ENCODE assay signal across 19 cellular contexts in genomic region chr9:114742947-114743346, GRCh38.
"Had no signal": no experiment of that assay in that cellular context is flagged by ENCODE, and none has a peak within 500 bp of the region (broad histone marks: within the 10 kb centered on the region; RNA-seq: fewer than 3 reads in every experiment).

No MANE protein-coding gene starts in this region.

- ATAC-seq: activated CD4-positive, alpha-beta T cell treated with anti-CD3 and anti-CD28 coated beads for 36 hours; activated naive CD4-positive, alpha-beta T cell treated with anti-CD3 and anti-CD28 coated beads, Interleukin-2, amount 50 U/mL, for 72 hours; foreskin keratinocyte; left colon had no signal

- H3K36me3 ChIP-seq: adrenal gland, cardiac muscle cell, esophagus squamous epithelium, tibial artery had no signal

- H3K27ac ChIP-seq: adrenal gland, cardiac muscle cell, esophagus squamous epithelium, foreskin keratinocyte, hepatocyte, tibial artery had no signal

- H3K4me2 ChIP-seq: hepatocyte had no signal

- H3K27me3 ChIP-seq: adrenal gland, esophagus squamous epithelium, foreskin keratinocyte, hepatocyte, tibial artery had no signal

- H2AFZ ChIP-seq: hepatocyte had no signal

- H3K9me3 ChIP-seq: adrenal gland, esophagus squamous epithelium, tibial artery had no signal

- DNase-seq: activated CD4-positive, alpha-beta T cell treated with anti-CD3 and anti-CD28 coated beads for 36 hours; activated CD4-positive, alpha-beta T cell treated with anti-CD3 and anti-CD28 coated beads, Interleukin-2, amount 50 U/mL, for 48 hours; activated gamma-delta T cell treated with Interleukin-2 at 50 U/mL for 16 hours; adrenal gland; effector CD8-positive, alpha-beta T cell; esophagus squamous epithelium; foreskin keratinocyte; left colon; midbrain; occipital lobe; retina; stimulated activated CD4-positive, alpha-beta T cell treated with anti-CD3 and anti-CD28 coated beads, Interleukin-12 subunit alpha, Interleukin-12 subunit beta, amount 100 ng/mL, for 4 hours; stimulated activated CD4-positive, alpha-beta T cell treated with anti-CD3 and anti-CD28 coated beads, Interleukin-1b, Interleukin-23, amount 100 ng/mL, for 48 hours; stimulated activated CD8-positive, alpha-beta memory T cell treated with anti-CD3 and anti-CD28 coated beads, Interleukin-4, amount 100 ng/mL, for 48 hours; stimulated activated naive CD4-positive, alpha-beta T cell; tibial artery had no signal

- H3K79me2 ChIP-seq: hepatocyte had no signal

- H3K4me3 ChIP-seq: adrenal gland, cardiac muscle cell, esophagus squamous epithelium, hepatocyte, tibial artery had no signal

- H3K4me1 ChIP-seq: adrenal gland had no signal
